21 cellular contexts compared by ENCODE assay signal in genomic region chr7:38703093-38703492, GRCh38.
DNase-seq lines count a peak whose midpoint lies in the region; ATAC-seq, FAIRE-seq and TF ChIP-seq lines count a peak whose summit lies in the region.
"Had no signal": no experiment of that assay in that cellular context is flagged by ENCODE, and none has a peak within 500 bp of the region (broad histone marks: within the 10 kb centered on the region; RNA-seq: fewer than 3 reads in every experiment).

No MANE protein-coding gene starts in this region.

- ATAC-seq in RWPE2 (ENCODE audit: low read depth) (peak; percentile 32; the same call in 1 of the 3 replicates), HG02642 (IDR thresholded peaks at IDR 0.05; ENCODE audit: poor library complexity, unreplicated experiment) (no peak), GM19452 (IDR thresholded peaks at IDR 0.05; ENCODE audit: unreplicated experiment) (no peak)

- 43% methylated on average over 4 of the region's 4 CpGs for WGBS in liver

- TF ChIP-seq CTCF in RWPE2 (IDR thresholded peaks at IDR 0.05; ENCODE audit: poor library complexity, severe bottlenecking) (no peak), liver (IDR thresholded peaks at IDR 0.05; ENCODE audit: low read depth, low read length, missing input control) (no peak)

- H3K27me3 ChIP-seq in RWPE2 (ENCODE audit: insufficient read depth, poor library complexity, severe bottlenecking) (no peaks in the 10 kb centered on the region), liver (ENCODE audit: control insufficient read depth in 4 of 4, insufficient read depth in 4 of 4, low read length in 3 of 4) (no peaks in the 10 kb centered on the region)

- H3K4me3 ChIP-seq in RWPE2 (ENCODE audit: severe bottlenecking) (no peak overlapping the region), liver (ENCODE audit: low read depth in 1 of 3, low read length in 3 of 3) (no peak overlapping the region)
- H3K4me3 ChIP-seq: A549 had no signal

- FAIRE-seq in urothelium cell line (lab: Jason Lieb, UNC), result no peak
- FAIRE-seq: A549, D721Med, G401.6, GM12891, H1 had no signal

- peak in 1 of 2 donors; percentile 18 for TF ChIP-seq RAD21 in liver (IDR thresholded peaks at IDR 0.05)

- H3K9me3 ChIP-seq in RWPE2 (ENCODE audit: severe bottlenecking) (no peaks in the 10 kb centered on the region), liver (ENCODE audit: control insufficient read depth in 4 of 4, low read length in 3 of 4) (no peaks in the 10 kb centered on the region)
- H3K9me3 ChIP-seq: A549, BE2C had no signal

- no peaks in the 10 kb centered on the region for H3K36me3 ChIP-seq in RWPE2 (ENCODE audit: low read depth)
- H3K36me3 ChIP-seq in liver (ENCODE audit: control insufficient read depth in 4 of 4, insufficient read depth in 3 of 4, low read depth in 1 of 4, low read length in 3 of 4), result no peaks in the 10 kb centered on the region
- H3K36me3 ChIP-seq: BE2C had no signal

- H3K27ac ChIP-seq in RWPE2 (ENCODE audit: poor library complexity, severe bottlenecking) (no peak overlapping the region), epithelial cell of prostate (no peak overlapping the region), liver (ENCODE audit: low read depth in 1 of 2, low read length in 2 of 2) (no peak overlapping the region)
- H3K27ac ChIP-seq: A549, C4-2B had no signal

- peaks cover 16% of the 10 kb centered on the region for H3K4me1 ChIP-seq in RWPE2 (ENCODE audit: insufficient read depth, poor library complexity, severe bottlenecking)
- H3K4me1 ChIP-seq in liver (ENCODE audit: control insufficient read depth in 4 of 4, insufficient read depth in 4 of 4, low read length in 3 of 4), result no peaks in the 10 kb centered on the region
- H3K4me1 ChIP-seq: A549, BE2C had no signal

- DNase-seq in HuH-7 (ENCODE audit: low spot score) (peak; percentile 21), RWPE2 (ENCODE audit: low spot score) (no peak), epithelial cell of prostate (ENCODE audit: low read depth, low spot score) (peak; percentile 52), 8988T (no peak), urothelium cell line (ENCODE audit: low spot score) (no peak)
- DNase-seq: BE2C; CD4-positive, alpha-beta memory T cell; DMS153; DMS79 treated with DMSO at 0.1 percent for 48 hours; EL; HCEC 1CT; HFFc6 had no signal

- no peak overlapping the region for H3K9ac ChIP-seq in liver (ENCODE audit: low read depth in 1 of 2, low read length in 2 of 2)

TF ChIP-seq in liver, 16 proteins besides CTCF, POLR2A, EP300 and RAD21:
- TF ChIP-seq JUND (IDR thresholded peaks at IDR 0.05) (peak; percentile 99 to 100), NR2F2 (IDR thresholded peaks at IDR 0.05) (no peak), MAX (IDR thresholded peaks at IDR 0.05) (peak; percentile 64), SP1 (IDR thresholded peaks at IDR 0.05) (peak; percentile 54), YY1 (IDR thresholded peaks at IDR 0.05) (peak; percentile 83), HNF4G (IDR thresholded peaks at IDR 0.05) (no peak), ZBTB33 (IDR thresholded peaks at IDR 0.05) (peak; percentile 28), HNF4A (conservative IDR thresholded peaks at IDR 0.05) (peak; percentile 66 to 76), EGR1 (IDR thresholded peaks at IDR 0.05; ENCODE audit: low read depth in 2 of 2) (peak; percentile 37 to 96), REST (IDR thresholded peaks at IDR 0.05) (no peak), RXRA (IDR thresholded peaks at IDR 0.05) (peak; percentile 35 to 69), FOXA1 (IDR thresholded peaks at IDR 0.05) (peak; percentile 47), ATF3 (IDR thresholded peaks at IDR 0.05) (peak; percentile 97), FOXA2 (IDR thresholded peaks at IDR 0.05) (peak; percentile 71)
TF ChIP-seq in liver: peak in this region for 11.

Comparison
In these comparisons a context has a peak if more than half of its experiments do, and no peak if none do; other contexts are left out.
1. DNase-seq: peak in HuH-7 (single experiment) and epithelial cell of prostate (single experiment); none in RWPE2 (single experiment), 8988T (single experiment) and urothelium cell line (single experiment).